In genomic region chr10:86400705-86401587, GRCh38 we compare ENCODE assay signal across 1 cellular context.
TF ChIP-seq lines count a peak whose summit lies in the region.

No MANE protein-coding gene starts in this region.

TF ChIP-seq in HepG2, 621 proteins besides CTCF, POLR2A, EP300 and RAD21 (continued from another document and continues in another):
- no peak for TF ChIP-seq SNAPC2 (CRISPR knock-in tag; IDR thresholded peaks at IDR 0.05)
- TF ChIP-seq TCF7 (IDR thresholded peaks at IDR 0.05; ENCODE audit: low read depth), result no peak
- no peak for TF ChIP-seq XRCC5 (optimal IDR thresholded peaks at IDR 0.05; ENCODE audit: low read length)
- no peak for TF ChIP-seq MZF1 (CRISPR knock-in tag; IDR thresholded peaks at IDR 0.05; ENCODE audit: borderline replicate concordance)
- TF ChIP-seq ZNF367 (CRISPR knock-in tag; IDR thresholded peaks at IDR 0.05; ENCODE audit: borderline replicate concordance), result no peak
- no peak for TF ChIP-seq CEBPZ (IDR thresholded peaks at IDR 0.05; ENCODE audit: low read length)
- 0 out of 2 replicates have a peak, but pooled peaks have one; percentile 6 for TF ChIP-seq REL (CRISPR knock-in tag; conservative IDR thresholded peaks at IDR 0.05)
- no peak for TF ChIP-seq ATF5 (CRISPR knock-in tag; IDR thresholded peaks at IDR 0.05; ENCODE audit: low read depth)
- TF ChIP-seq PAX8 (CRISPR knock-in tag; IDR thresholded peaks at IDR 0.05; ENCODE audit: borderline replicate concordance), result no peak
- TF ChIP-seq MED1 (CRISPR knock-in tag; IDR thresholded peaks at IDR 0.05), result no peak
- TF ChIP-seq, protein P1, sequence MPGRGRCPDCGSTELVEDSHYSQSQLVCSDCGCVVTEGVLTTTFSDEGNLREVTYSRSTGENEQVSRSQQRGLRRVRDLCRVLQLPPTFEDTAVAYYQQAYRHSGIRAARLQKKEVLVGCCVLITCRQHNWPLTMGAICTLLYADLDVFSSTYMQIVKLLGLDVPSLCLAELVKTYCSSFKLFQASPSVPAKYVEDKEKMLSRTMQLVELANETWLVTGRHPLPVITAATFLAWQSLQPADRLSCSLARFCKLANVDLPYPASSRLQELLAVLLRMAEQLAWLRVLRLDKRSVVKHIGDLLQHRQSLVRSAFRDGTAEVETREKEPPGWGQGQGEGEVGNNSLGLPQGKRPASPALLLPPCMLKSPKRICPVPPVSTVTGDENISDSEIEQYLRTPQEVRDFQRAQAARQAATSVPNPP (CRISPR knock-in tag; IDR thresholded peaks at IDR 0.05), result no peak
- no peak for TF ChIP-seq CENPT (CRISPR knock-in tag; IDR thresholded peaks at IDR 0.05; ENCODE audit: low read depth)
- TF ChIP-seq, protein P2, sequence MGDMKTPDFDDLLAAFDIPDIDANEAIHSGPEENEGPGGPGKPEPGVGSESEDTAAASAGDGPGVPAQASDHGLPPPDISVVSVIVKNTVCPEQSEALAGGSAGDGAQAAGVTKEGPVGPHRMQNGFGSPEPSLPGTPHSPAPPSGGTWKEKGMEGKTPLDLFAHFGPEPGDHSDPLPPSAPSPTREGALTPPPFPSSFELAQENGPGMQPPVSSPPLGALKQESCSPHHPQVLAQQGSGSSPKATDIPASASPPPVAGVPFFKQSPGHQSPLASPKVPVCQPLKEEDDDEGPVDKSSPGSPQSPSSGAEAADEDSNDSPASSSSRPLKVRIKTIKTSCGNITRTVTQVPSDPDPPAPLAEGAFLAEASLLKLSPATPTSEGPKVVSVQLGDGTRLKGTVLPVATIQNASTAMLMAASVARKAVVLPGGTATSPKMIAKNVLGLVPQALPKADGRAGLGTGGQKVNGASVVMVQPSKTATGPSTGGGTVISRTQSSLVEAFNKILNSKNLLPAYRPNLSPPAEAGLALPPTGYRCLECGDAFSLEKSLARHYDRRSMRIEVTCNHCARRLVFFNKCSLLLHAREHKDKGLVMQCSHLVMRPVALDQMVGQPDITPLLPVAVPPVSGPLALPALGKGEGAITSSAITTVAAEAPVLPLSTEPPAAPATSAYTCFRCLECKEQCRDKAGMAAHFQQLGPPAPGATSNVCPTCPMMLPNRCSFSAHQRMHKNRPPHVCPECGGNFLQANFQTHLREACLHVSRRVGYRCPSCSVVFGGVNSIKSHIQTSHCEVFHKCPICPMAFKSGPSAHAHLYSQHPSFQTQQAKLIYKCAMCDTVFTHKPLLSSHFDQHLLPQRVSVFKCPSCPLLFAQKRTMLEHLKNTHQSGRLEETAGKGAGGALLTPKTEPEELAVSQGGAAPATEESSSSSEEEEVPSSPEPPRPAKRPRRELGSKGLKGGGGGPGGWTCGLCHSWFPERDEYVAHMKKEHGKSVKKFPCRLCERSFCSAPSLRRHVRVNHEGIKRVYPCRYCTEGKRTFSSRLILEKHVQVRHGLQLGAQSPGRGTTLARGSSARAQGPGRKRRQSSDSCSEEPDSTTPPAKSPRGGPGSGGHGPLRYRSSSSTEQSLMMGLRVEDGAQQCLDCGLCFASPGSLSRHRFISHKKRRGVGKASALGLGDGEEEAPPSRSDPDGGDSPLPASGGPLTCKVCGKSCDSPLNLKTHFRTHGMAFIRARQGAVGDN (CRISPR knock-in tag; IDR thresholded peaks at IDR 0.05), result peak; percentile 71
- TF ChIP-seq HBP1 (CRISPR knock-in tag; IDR thresholded peaks at IDR 0.05; ENCODE audit: low read depth), result no peak
- no peak for TF ChIP-seq ZBTB4 (CRISPR knock-in tag; IDR thresholded peaks at IDR 0.05; ENCODE audit: borderline replicate concordance)
- TF ChIP-seq, protein P3, sequence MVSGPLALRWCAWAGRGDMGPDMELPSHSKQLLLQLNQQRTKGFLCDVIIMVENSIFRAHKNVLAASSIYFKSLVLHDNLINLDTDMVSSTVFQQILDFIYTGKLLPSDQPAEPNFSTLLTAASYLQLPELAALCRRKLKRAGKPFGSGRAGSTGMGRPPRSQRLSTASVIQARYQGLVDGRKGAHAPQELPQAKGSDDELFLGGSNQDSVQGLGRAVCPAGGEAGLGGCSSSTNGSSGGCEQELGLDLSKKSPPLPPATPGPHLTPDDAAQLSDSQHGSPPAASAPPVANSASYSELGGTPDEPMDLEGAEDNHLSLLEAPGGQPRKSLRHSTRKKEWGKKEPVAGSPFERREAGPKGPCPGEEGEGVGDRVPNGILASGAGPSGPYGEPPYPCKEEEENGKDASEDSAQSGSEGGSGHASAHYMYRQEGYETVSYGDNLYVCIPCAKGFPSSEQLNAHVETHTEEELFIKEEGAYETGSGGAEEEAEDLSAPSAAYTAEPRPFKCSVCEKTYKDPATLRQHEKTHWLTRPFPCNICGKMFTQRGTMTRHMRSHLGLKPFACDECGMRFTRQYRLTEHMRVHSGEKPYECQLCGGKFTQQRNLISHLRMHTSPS (CRISPR knock-in tag; IDR thresholded peaks at IDR 0.05; ENCODE audit: low read depth), result no peak
- no peak for TF ChIP-seq MLLT10 (CRISPR knock-in tag; IDR thresholded peaks at IDR 0.05)
- TF ChIP-seq ZNF792 (CRISPR knock-in tag; IDR thresholded peaks at IDR 0.05), result no peak
- no peak for TF ChIP-seq ZNF740 (CRISPR knock-in tag; IDR thresholded peaks at IDR 0.05)
- no peak for TF ChIP-seq ZNF121 (CRISPR knock-in tag; IDR thresholded peaks at IDR 0.05)
- no peak for TF ChIP-seq ONECUT2 (CRISPR knock-in tag; IDR thresholded peaks at IDR 0.05)
- no peak for TF ChIP-seq CENPX (CRISPR knock-in tag; IDR thresholded peaks at IDR 0.05)
- peak; percentile 45; the same call in 1 of the 2 replicates for TF ChIP-seq BRD4 (CRISPR knock-in tag; IDR thresholded peaks at IDR 0.05)
- no peak for TF ChIP-seq ZNF619 (CRISPR knock-in tag; IDR thresholded peaks at IDR 0.05)
- 0 out of 2 replicates have a peak, but pooled peaks have one; percentile 27 for TF ChIP-seq HES4 (CRISPR knock-in tag; IDR thresholded peaks at IDR 0.05; ENCODE audit: borderline replicate concordance)
- TF ChIP-seq ZNF282 (IDR thresholded peaks at IDR 0.05; ENCODE audit: partially characterized antibody), result no peak
- TF ChIP-seq HMG20A (CRISPR knock-in tag; IDR thresholded peaks at IDR 0.05; ENCODE audit: borderline replicate concordance), result no peak
- TF ChIP-seq TBL1XR1 (IDR thresholded peaks at IDR 0.05; ENCODE audit: borderline replicate concordance, low read length, partially characterized antibody), result no peak
- TF ChIP-seq MYNN (CRISPR knock-in tag; IDR thresholded peaks at IDR 0.05; ENCODE audit: low read depth), result no peak
- no peak for TF ChIP-seq IKZF1 (IDR thresholded peaks at IDR 0.05)
- TF ChIP-seq ZNF672 (CRISPR knock-in tag; IDR thresholded peaks at IDR 0.05), result no peak
- TF ChIP-seq, protein P4, sequence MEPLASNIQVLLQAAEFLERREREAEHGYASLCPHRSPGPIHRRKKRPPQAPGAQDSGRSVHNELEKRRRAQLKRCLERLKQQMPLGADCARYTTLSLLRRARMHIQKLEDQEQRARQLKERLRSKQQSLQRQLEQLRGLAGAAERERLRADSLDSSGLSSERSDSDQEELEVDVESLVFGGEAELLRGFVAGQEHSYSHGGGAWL (CRISPR knock-in tag; IDR thresholded peaks at IDR 0.05), result no peak
- peak; percentile 16; the same call in 1 of the 2 replicates for TF ChIP-seq HDAC2 (CRISPR knock-in tag; IDR thresholded peaks at IDR 0.05)
- TF ChIP-seq SUZ12 (IDR thresholded peaks at IDR 0.05; ENCODE audit: low read depth, low read length), result no peak
- 0 out of 2 replicates have a peak, but pooled peaks have one; percentile 66 for TF ChIP-seq ZNF616 (CRISPR knock-in tag; IDR thresholded peaks at IDR 0.05; ENCODE audit: low read depth)
- TF ChIP-seq HOXD1 (CRISPR knock-in tag; IDR thresholded peaks at IDR 0.05), result peak; percentile 44; the same call in 1 of the 2 replicates
- TF ChIP-seq HOXA5 (CRISPR knock-in tag; IDR thresholded peaks at IDR 0.05), result 0 out of 2 replicates have a peak, but pooled peaks have one; percentile 30
- peak; percentile 59; the same call in 1 of the 2 replicates for TF ChIP-seq ZNF777 (CRISPR knock-in tag; IDR thresholded peaks at IDR 0.05)
- TF ChIP-seq CHD4 (IDR thresholded peaks at IDR 0.05; ENCODE audit: borderline replicate concordance, low read length), result peak; percentile 95
- TF ChIP-seq, protein P5, sequence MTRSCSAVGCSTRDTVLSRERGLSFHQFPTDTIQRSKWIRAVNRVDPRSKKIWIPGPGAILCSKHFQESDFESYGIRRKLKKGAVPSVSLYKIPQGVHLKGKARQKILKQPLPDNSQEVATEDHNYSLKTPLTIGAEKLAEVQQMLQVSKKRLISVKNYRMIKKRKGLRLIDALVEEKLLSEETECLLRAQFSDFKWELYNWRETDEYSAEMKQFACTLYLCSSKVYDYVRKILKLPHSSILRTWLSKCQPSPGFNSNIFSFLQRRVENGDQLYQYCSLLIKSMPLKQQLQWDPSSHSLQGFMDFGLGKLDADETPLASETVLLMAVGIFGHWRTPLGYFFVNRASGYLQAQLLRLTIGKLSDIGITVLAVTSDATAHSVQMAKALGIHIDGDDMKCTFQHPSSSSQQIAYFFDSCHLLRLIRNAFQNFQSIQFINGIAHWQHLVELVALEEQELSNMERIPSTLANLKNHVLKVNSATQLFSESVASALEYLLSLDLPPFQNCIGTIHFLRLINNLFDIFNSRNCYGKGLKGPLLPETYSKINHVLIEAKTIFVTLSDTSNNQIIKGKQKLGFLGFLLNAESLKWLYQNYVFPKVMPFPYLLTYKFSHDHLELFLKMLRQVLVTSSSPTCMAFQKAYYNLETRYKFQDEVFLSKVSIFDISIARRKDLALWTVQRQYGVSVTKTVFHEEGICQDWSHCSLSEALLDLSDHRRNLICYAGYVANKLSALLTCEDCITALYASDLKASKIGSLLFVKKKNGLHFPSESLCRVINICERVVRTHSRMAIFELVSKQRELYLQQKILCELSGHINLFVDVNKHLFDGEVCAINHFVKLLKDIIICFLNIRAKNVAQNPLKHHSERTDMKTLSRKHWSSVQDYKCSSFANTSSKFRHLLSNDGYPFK (CRISPR knock-in tag; IDR thresholded peaks at IDR 0.05; ENCODE audit: borderline replicate concordance), result no peak; the same call in 1 of the 2 replicates
- 0 out of 2 replicates have a peak, but pooled peaks have one; percentile 20 for TF ChIP-seq ZSCAN12 (CRISPR knock-in tag; IDR thresholded peaks at IDR 0.05)
- no peak; the same call in none of the 2 replicates for TF ChIP-seq ZNF746 (CRISPR knock-in tag; IDR thresholded peaks at IDR 0.05)
